Comparison of ENCODE assay signal across 8 cellular contexts in the genomic region with DNA sequence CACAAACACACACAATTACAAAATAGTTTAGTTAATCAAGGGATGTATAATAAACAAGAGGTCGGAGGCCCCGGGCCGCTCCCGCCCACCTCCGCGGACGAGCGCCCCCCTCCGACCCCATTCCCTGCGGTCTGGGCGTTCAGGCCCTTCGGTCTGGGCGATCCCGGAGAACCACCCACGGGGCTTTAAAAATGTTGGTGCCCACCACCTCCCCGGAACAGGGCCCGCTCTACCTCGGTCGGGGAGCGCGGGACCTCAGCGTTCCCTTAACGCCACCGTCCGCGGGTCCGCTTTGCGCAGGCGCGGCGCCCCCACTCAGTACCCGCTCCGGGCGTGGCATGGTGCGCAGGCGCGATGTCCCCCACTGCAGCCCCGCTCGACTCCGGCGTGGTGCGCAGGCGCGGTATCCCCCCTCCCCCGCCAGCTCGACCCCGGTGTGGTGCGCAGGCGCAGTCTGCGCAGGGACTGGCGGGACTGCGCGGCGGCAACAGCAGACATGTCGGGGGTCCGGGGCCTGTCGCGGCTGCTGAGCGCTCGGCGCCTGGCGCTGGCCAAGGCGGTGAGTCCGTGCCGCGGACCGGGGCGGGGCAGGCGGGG. TPM values are rescaled to one million over a fixed set of nuclear protein-coding genes. Genes with fewer than 3 reads are reported as not detected.
DNase-seq lines count a peak whose midpoint lies in the region; ATAC-seq and TF ChIP-seq lines count a peak whose summit lies in the region.

A gene with protein sequence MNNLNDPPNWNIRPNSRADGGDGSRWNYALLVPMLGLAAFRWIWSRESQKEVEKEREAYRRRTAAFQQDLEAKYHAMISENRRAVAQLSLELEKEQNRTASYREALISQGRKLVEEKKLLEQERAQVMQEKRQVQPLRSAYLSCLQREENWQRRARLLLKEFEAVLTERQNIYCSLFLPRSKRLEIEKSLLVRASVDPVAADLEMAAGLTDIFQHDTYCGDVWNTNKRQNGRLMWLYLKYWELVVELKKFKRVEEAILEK (minus strand): TSS at position 294 of the 597 bp plus-strand sequence. CDS start 1,304 bp downstream, outside the sequence.
A gene (plus strand): TSS at position 461 of the 597 bp plus-strand sequence. CDS start 36 bp downstream, at position 497.

- H3K27ac Mint-ChIP-seq in naive thymus-derived CD8-positive, alpha-beta T cell, result peak within 1 kb of the TSS; percentile 86 to 98 (median 96)
- peak within 1 kb of the TSS; percentile 89 for H3K27ac Mint-ChIP-seq in stimulated activated memory B cell treated with anti-CD40 and anti-IgM and Interleukin-4, amounts not matched to agents 10 μg/mL and 1 μg/mL and 100 μg/mL, for 72 hours

- H3K27me3 Mint-ChIP-seq in naive thymus-derived CD8-positive, alpha-beta T cell, result no peaks in the 10 kb centered on the region
- no peaks in the 10 kb centered on the region for H3K27me3 Mint-ChIP-seq in stimulated activated memory B cell treated with anti-CD40 and anti-IgM and Interleukin-4, amounts not matched to agents 10 μg/mL and 1 μg/mL and 100 μg/mL, for 72 hours

- H3K4me3 Mint-ChIP-seq in naive thymus-derived CD8-positive, alpha-beta T cell, result peak within 1 kb of the TSS; percentile 90 to 97 (median 95)
- peak within 1 kb of the TSS; percentile 91 for H3K4me3 Mint-ChIP-seq in stimulated activated memory B cell treated with anti-CD40 and anti-IgM and Interleukin-4, amounts not matched to agents 10 μg/mL and 1 μg/mL and 100 μg/mL, for 72 hours

- H3K36me3 Mint-ChIP-seq in naive thymus-derived CD8-positive, alpha-beta T cell, result peaks cover 0 to 31% (median 5%) of the 10 kb centered on the region in 3 donors
- peaks cover 20% of the 10 kb centered on the region for H3K36me3 Mint-ChIP-seq in stimulated activated memory B cell treated with anti-CD40 and anti-IgM and Interleukin-4, amounts not matched to agents 10 μg/mL and 1 μg/mL and 100 μg/mL, for 72 hours

- peak; percentile 94 for DNase-seq in ELF-1 (ENCODE audit: low read depth, low spot score)
- DNase-seq in GOT3 (lab: John Stamatoyannopoulos, UW), result peak; percentile 79
- peak; percentile 92 for DNase-seq in RKO (ENCODE audit: low spot score)
- DNase-seq in activated T-helper 1 cell treated with anti-CD3 and anti-CD28 coated beads, Interleukin-2, amount 50 U/mL, for 16 hours (ENCODE audit: low read depth in 1 of 2, low spot score in 1 of 2), result peak; percentile 92 to 98
- peak; percentile 83 for DNase-seq in fibroblast of mammary gland (ENCODE audit: low read depth)
- peak; percentile 95 to 100 (median 99) for DNase-seq in naive thymus-derived CD8-positive, alpha-beta T cell

- TF ChIP-seq CTCF in LNCAP (IDR thresholded peaks at IDR 0.05), result peak; percentile 67
- TF ChIP-seq CTCF in fibroblast of mammary gland (conservative IDR thresholded peaks at IDR 0.05; ENCODE audit: control insufficient read depth, insufficient read depth, low read depth, low read length), result peak; percentile 19

- ATAC-seq in naive thymus-derived CD8-positive, alpha-beta T cell, result peak; percentile 86 to 89
- ATAC-seq in stimulated activated memory B cell treated with anti-CD40 and anti-IgM and Interleukin-4, amounts not matched to agents 10 μg/mL and 1 μg/mL and 100 μg/mL, for 72 hours, result peak; percentile 93

- POLR2A ChIA-PET in naive thymus-derived CD8-positive, alpha-beta T cell (lab: Charles Lee), result interaction anchor here (0.5 to 3.6 kb wide), 17 partner anchors 11 to 1582 kb away, joined by 3 to 32 read pairs (median 3); a partner anchor contains a TSS

- peaks cover 17 to 66% (median 62%) of the 10 kb centered on the region in 4 donors for H3K4me1 Mint-ChIP-seq in naive thymus-derived CD8-positive, alpha-beta T cell
- peaks cover 77% of the 10 kb centered on the region for H3K4me1 Mint-ChIP-seq in stimulated activated memory B cell treated with anti-CD40 and anti-IgM and Interleukin-4, amounts not matched to agents 10 μg/mL and 1 μg/mL and 100 μg/mL, for 72 hours

- no peaks in the 10 kb centered on the region for H3K9me3 Mint-ChIP-seq in naive thymus-derived CD8-positive, alpha-beta T cell
- H3K9me3 Mint-ChIP-seq in stimulated activated memory B cell treated with anti-CD40 and anti-IgM and Interleukin-4, amounts not matched to agents 10 μg/mL and 1 μg/mL and 100 μg/mL, for 72 hours, result no peaks in the 10 kb centered on the region

- peak within 1 kb of the TSS; percentile 80 for H3K4me3 ChIP-seq in fibroblast of mammary gland (ENCODE audit: control insufficient read depth, low read depth, low read length)

RNA-seq across cellular contexts. Expression of the first gene that starts in this region (rescaled TPM):
- 10 to 100 TPM in 1 of 2 experiments, 1 to 10 TPM in 1; 8.4 to 10.1 TPM for total RNA-seq in naive thymus-derived CD8-positive, alpha-beta T cell
- 1 to 10 TPM; 3.2 to 4.4 (median 3.5) TPM for polyA plus RNA-seq in naive thymus-derived CD8-positive, alpha-beta T cell

RNA-seq across cellular contexts. Expression of the second gene that starts in this region (rescaled TPM):
- total RNA-seq in naive thymus-derived CD8-positive, alpha-beta T cell, result 100 to 1,000 TPM; 130 to 137 TPM
- polyA plus RNA-seq in naive thymus-derived CD8-positive, alpha-beta T cell, result 100 to 1,000 TPM; 160 to 200 (median 165) TPM

Comparison
In these comparisons a context has a peak if more than half of its experiments do, and no peak if none do; other contexts are left out.
1. Peak in every context shown above with its lines: DNase-seq, ATAC-seq and H3K4me3 ChIP-seq.